ENCODE assay signal across 23 cellular contexts in genomic region chr17:32575865-32576264, GRCh38.
DNase-seq lines count a peak whose midpoint lies in the region; ATAC-seq, FAIRE-seq and TF ChIP-seq lines count a peak whose summit lies in the region.
"Had no signal": no experiment of that assay in that cellular context is flagged by ENCODE, and none has a peak within 500 bp of the region (broad histone marks: within the 10 kb centered on the region; RNA-seq: fewer than 3 reads in every experiment).

No MANE protein-coding gene starts in this region.

- peaks cover 10% of the 10 kb centered on the region for H3K27me3 Mint-ChIP-seq in activated CD4-positive, alpha-beta T cell treated with anti-CD3 and anti-CD28 coated beads, Interleukin-2, amount 10 ng/mL, durations not matched to agents 7 days and 5 days
- H3K27me3 Mint-ChIP-seq in stimulated activated naive B cell treated with anti-CD40 and anti-IgM and Interleukin-4, amounts not matched to agents 10 μg/mL and 1 μg/mL and 100 μg/mL, for 72 hours: no peaks in the 10 kb centered on the region
- H3K27me3 Mint-ChIP-seq: activated naive CD8-positive, alpha-beta T cell; activated T-cell treated with anti-CD3 and anti-CD28 coated beads, Interleukin-2, amount 50 U/mL, for 24 hours had no signal

- H3K9me3 Mint-ChIP-seq in activated CD4-positive, alpha-beta T cell treated with anti-CD3 and anti-CD28 coated beads, Interleukin-2, amount 10 ng/mL, durations not matched to agents 7 days and 5 days: peaks cover 2% of the 10 kb centered on the region
- peaks cover 2 to 3% of the 10 kb centered on the region in 2 donors for H3K9me3 Mint-ChIP-seq in stimulated activated naive B cell treated with anti-CD40 and anti-IgM and Interleukin-4, amounts not matched to agents 10 μg/mL and 1 μg/mL and 100 μg/mL, for 72 hours

- peaks cover 10% of the 10 kb centered on the region for H3K4me1 Mint-ChIP-seq in activated CD4-positive, alpha-beta T cell treated with anti-CD3 and anti-CD28 coated beads, Interleukin-2, amount 10 ng/mL, durations not matched to agents 7 days and 5 days
- H3K4me1 Mint-ChIP-seq in stimulated activated naive B cell treated with anti-CD40 and anti-IgM and Interleukin-4, amounts not matched to agents 10 μg/mL and 1 μg/mL and 100 μg/mL, for 72 hours: peaks cover 3 to 11% of the 10 kb centered on the region in 2 donors

- peaks cover 1% of the 10 kb centered on the region for H3K36me3 Mint-ChIP-seq in activated CD4-positive, alpha-beta T cell treated with anti-CD3 and anti-CD28 coated beads, Interleukin-2, amount 10 ng/mL, durations not matched to agents 7 days and 5 days (ENCODE audit: low read depth)
- H3K36me3 Mint-ChIP-seq in stimulated activated naive B cell treated with anti-CD40 and anti-IgM and Interleukin-4, amounts not matched to agents 10 μg/mL and 1 μg/mL and 100 μg/mL, for 72 hours: peaks cover 2 to 3% of the 10 kb centered on the region in 2 donors

- peak; percentile 65 for FAIRE-seq in GM12891 (lab: Jason Lieb, UNC)
- FAIRE-seq: frontal cortex, HepG2 had no signal

- CTCF ChIA-PET in activated CD4-positive, alpha-beta T cell treated with anti-CD3 and anti-CD28 coated beads, Interleukin-2, amount 10 ng/mL, durations not matched to agents 7 days and 5 days (lab: Charles Lee): no interaction called here

- POLR2A ChIA-PET in activated CD4-positive, alpha-beta T cell treated with anti-CD3 and anti-CD28 coated beads, Interleukin-2, amount 10 ng/mL, durations not matched to agents 7 days and 5 days (lab: Charles Lee): no interaction called here

- DNase-seq in activated CD4-positive, alpha-beta T cell treated with anti-CD3 and anti-CD28 coated beads, Interleukin-2, amount 10 ng/mL, durations not matched to agents 7 days and 5 days: peak; percentile 20
- no peak for DNase-seq in activated CD4-positive, alpha-beta T cell treated with anti-CD3 and anti-CD28 coated beads for 1 hour
- DNase-seq in GM12891 (ENCODE audit: insufficient read length, low spot score): no peak
- DNase-seq in RPMI8226: peak; percentile 54
- no peak for DNase-seq in stimulated activated naive B cell treated with anti-CD40 and anti-IgM and Interleukin-4, amounts not matched to agents 10 μg/mL and 1 μg/mL and 100 μg/mL, for 72 hours
- DNase-seq in EL: no peak
- DNase-seq: activated CD4-positive, alpha-beta T cell treated with anti-CD3 and anti-CD28 coated beads, Interleukin-2, amount 50 U/mL, for 48 hours; activated T-cell treated with anti-CD3 and anti-CD28 coated beads, Interleukin-2, amount 50 U/mL, for 24 hours; erythroblast; H7; islet precursor cell; lower lobe of right lung; NCI-H1436 treated with DMSO at 0.1 percent for 48 hours; NCI-H2171 treated with DMSO at 0.1 percent for 48 hours; NCI-H69; Right ventricle myocardium superior; stimulated activated CD8-positive, alpha-beta memory T cell treated with anti-CD3 and anti-CD28 coated beads, Interleukin-4, amount 100 ng/mL, for 48 hours; substantia nigra had no signal

- peak; percentile 73 to 74 for ATAC-seq in stimulated activated naive B cell treated with anti-CD40 and anti-IgM and Interleukin-4, amounts not matched to agents 10 μg/mL and 1 μg/mL and 100 μg/mL, for 72 hours (replicated peaks)
- ATAC-seq in GM19455 (IDR thresholded peaks at IDR 0.05; ENCODE audit: unreplicated experiment): no peak
- ATAC-seq: HepG2, lower lobe of right lung, sciatic nerve had no signal

- H3K4me3 Mint-ChIP-seq in activated CD4-positive, alpha-beta T cell treated with anti-CD3 and anti-CD28 coated beads, Interleukin-2, amount 10 ng/mL, durations not matched to agents 7 days and 5 days: no peak overlapping the region
- no peak overlapping the region for H3K4me3 Mint-ChIP-seq in stimulated activated naive B cell treated with anti-CD40 and anti-IgM and Interleukin-4, amounts not matched to agents 10 μg/mL and 1 μg/mL and 100 μg/mL, for 72 hours
- H3K4me3 Mint-ChIP-seq: activated naive CD8-positive, alpha-beta T cell; activated T-cell treated with anti-CD3 and anti-CD28 coated beads, Interleukin-2, amount 50 U/mL, for 24 hours had no signal

- no peak for TF ChIP-seq POLR2A in GM12891 (IDR thresholded peaks at IDR 0.05; ENCODE audit: low read depth, low read length)

- no peak overlapping the region for H3K27ac Mint-ChIP-seq in activated CD4-positive, alpha-beta T cell treated with anti-CD3 and anti-CD28 coated beads, Interleukin-2, amount 10 ng/mL, durations not matched to agents 7 days and 5 days
- H3K27ac Mint-ChIP-seq in stimulated activated naive B cell treated with anti-CD40 and anti-IgM and Interleukin-4, amounts not matched to agents 10 μg/mL and 1 μg/mL and 100 μg/mL, for 72 hours: no peak overlapping the region
- H3K27ac Mint-ChIP-seq: activated naive CD8-positive, alpha-beta T cell; activated T-cell treated with anti-CD3 and anti-CD28 coated beads, Interleukin-2, amount 50 U/mL, for 24 hours had no signal

TF ChIP-seq in GM12891, 5 proteins besides CTCF, POLR2A, EP300 and RAD21:
- TF ChIP-seq PAX5 (IDR thresholded peaks at IDR 0.05; ENCODE audit: insufficient read depth, low read length, severe bottlenecking): no peak
- TF ChIP-seq POU2F2 (IDR thresholded peaks at IDR 0.05; ENCODE audit: low read depth, low read length): no peak
- no peak for TF ChIP-seq TAF1 (IDR thresholded peaks at IDR 0.05; ENCODE audit: low read depth, low read length)
- no peak for TF ChIP-seq POLR2AphosphoS5 (IDR thresholded peaks at IDR 0.05; ENCODE audit: low read depth, low read length)
- TF ChIP-seq SPI1 (IDR thresholded peaks at IDR 0.05; ENCODE audit: low read depth, low read length): no peak

Comparison
In these comparisons a context has a peak if more than half of its experiments do, and no peak if none do; other contexts are left out.
1. DNase-seq: peak in activated CD4-positive, alpha-beta T cell treated with anti-CD3 and anti-CD28 coated beads, Interleukin-2, amount 10 ng/mL, durations not matched to agents 7 days and 5 days (single experiment) and RPMI8226 (single experiment); none in activated CD4-positive, alpha-beta T cell treated with anti-CD3 and anti-CD28 coated beads for 1 hour (single experiment), GM12891 (single experiment), stimulated activated naive B cell treated with anti-CD40 and anti-IgM and Interleukin-4, amounts not matched to agents 10 μg/mL and 1 μg/mL and 100 μg/mL, for 72 hours (single experiment) and EL (single experiment).